Comparison of ENCODE assay signal across 8 cellular contexts in genomic region chr21:37220433-37220980, GRCh38. TPM values are rescaled to one million over a fixed set of nuclear protein-coding genes. Genes with fewer than 3 reads are reported as not detected.
DNase-seq lines count a peak whose midpoint lies in the region; ATAC-seq and TF ChIP-seq lines count a peak whose summit lies in the region.

No MANE protein-coding gene starts in this region.

- DNase-seq in AG08396 (ENCODE audit: low spot score) (peak; percentile 58), NCI-H2227 treated with DMSO at 0.1 percent for 48 hours (lab: John Stamatoyannopoulos, UW) (peak; percentile 75), activated T-helper 1 cell treated with Interleukin-2 at 50 U/mL for 16 hours (ENCODE audit: low read depth) (peak; percentile 17), fibroblast of the aortic adventitia (ENCODE audit: low read depth) (peak; percentile 61), neuronal stem cell (ENCODE audit: low spot score) (no peak), NCI-H226 (no peak)

- H2BK120ac ChIP-seq in neuronal stem cell (ENCODE audit: low read depth, low read length) = no peak overlapping the region

- H2AFZ ChIP-seq in neuronal stem cell (ENCODE audit: low read length) = no peak overlapping the region

- WGBS in neuronal stem cell (ENCODE audit: extremely low coverage in 2 of 2, insufficient read length in 2 of 2, insufficient replicate concordance in 1 of 2), 2 donors = no CpG with 5 or more reads among the region's 35 CpGs

- no peak overlapping the region for H2AK5ac ChIP-seq in neuronal stem cell (ENCODE audit: low read depth, low read length)

- H3K23ac ChIP-seq in neuronal stem cell (ENCODE audit: low read depth, low read length, poor library complexity) = no peak overlapping the region

- no peak overlapping the region for H4K8ac ChIP-seq in neuronal stem cell (ENCODE audit: low read depth, low read length)

- H3K4me1 ChIP-seq in neuronal stem cell (ENCODE audit: control insufficient read depth in 2 of 2, insufficient read depth in 1 of 2, low read depth in 1 of 2, low read length in 2 of 2) = no peaks in the 10 kb centered on the region

- H3K36me3 ChIP-seq in neuronal stem cell (replicated peaks in 1 of 2; ENCODE audit: control insufficient read depth in 2 of 2, insufficient read depth in 2 of 2, low read length in 2 of 2) = peaks cover 16 to 45% of the 10 kb centered on the region in 2 donors

- H3K27me3 ChIP-seq in neuronal stem cell (ENCODE audit: control insufficient read depth in 3 of 3, insufficient read depth in 3 of 3, low read depth in 1 of 3, low read length in 3 of 3) = no peaks in the 10 kb centered on the region

- no peak overlapping the region for H2BK15ac ChIP-seq in neuronal stem cell (ENCODE audit: low read length)

- H3K9me3 ChIP-seq in neuronal stem cell (replicated peaks in 1 of 2; ENCODE audit: control insufficient read depth in 2 of 2, insufficient read depth in 1 of 2, low read depth in 1 of 2, low read length in 2 of 2) = peaks cover 10 to 19% of the 10 kb centered on the region in 2 donors

- H3K4ac ChIP-seq in neuronal stem cell (ENCODE audit: low read length) = no peak overlapping the region

- no peaks in the 10 kb centered on the region for H3K79me1 ChIP-seq in neuronal stem cell (ENCODE audit: low read depth, low read length)

- H3K14ac ChIP-seq in neuronal stem cell (ENCODE audit: low read length) = peak overlapping the region; percentile 10

- no peak overlapping the region for H3K27ac ChIP-seq in neuronal stem cell (replicated peaks; ENCODE audit: low read length)

- H3K9ac ChIP-seq in neuronal stem cell (ENCODE audit: low read depth, low read length, poor library complexity) = peak overlapping the region; percentile 53

- H3K4me2 ChIP-seq in neuronal stem cell (ENCODE audit: insufficient read depth, low read length, poor library complexity, severe bottlenecking) = peak overlapping the region; percentile 51

- peak overlapping the region; percentile 92 for H3K18ac ChIP-seq in neuronal stem cell (ENCODE audit: low read length)

- peak; percentile 30 for TF ChIP-seq CTCF in fibroblast of the aortic adventitia (IDR thresholded peaks at IDR 0.05; ENCODE audit: insufficient read depth, low read length)

- no peak overlapping the region for H2BK12ac ChIP-seq in neuronal stem cell (ENCODE audit: low read length)

- no peak overlapping the region for H2BK5ac ChIP-seq in neuronal stem cell (ENCODE audit: low read length)

- no peak for TF ChIP-seq POLR2A in GM18505 (IDR thresholded peaks at IDR 0.05; ENCODE audit: borderline replicate concordance, extremely low read depth, insufficient read depth, insufficient read length)

- peak; percentile 35 for ATAC-seq in GM18505 (IDR thresholded peaks at IDR 0.05; ENCODE audit: unreplicated experiment)
- ATAC-seq in HG02885 (IDR thresholded peaks at IDR 0.05; ENCODE audit: poor library complexity, unreplicated experiment) = peak; percentile 40

- peak overlapping the region; percentile 71 for H3K4me3 ChIP-seq in fibroblast of the aortic adventitia (ENCODE audit: low read depth, low read length)
- H3K4me3 ChIP-seq in neuronal stem cell (ENCODE audit: low read length in 2 of 2) = peak overlapping the region in 1 of 2 donors; percentile 62

- no peak overlapping the region for H4K91ac ChIP-seq in neuronal stem cell (ENCODE audit: low read depth, low read length, poor library complexity)

RNA-seq across cellular contexts. Expression of gene VPS26C, which starts 46.6 kb away (rescaled TPM):
- total RNA-seq in fibroblast of the aortic adventitia (ENCODE audit: low replicate concordance) = 27.8 and 76.6 TPM in 2 replicates
- polyA plus RNA-seq in neuronal stem cell (2013, experiment 1 of 2) = 31.0 TPM
- polyA plus RNA-seq in neuronal stem cell (2013, experiment 2 of 2) = 30.0 TPM

Comparison
In these comparisons a context has a peak if more than half of its experiments do, and no peak if none do; other contexts are left out.
1. DNase-seq: peak in AG08396 (single experiment), NCI-H2227 treated with DMSO at 0.1 percent for 48 hours (single experiment), activated T-helper 1 cell treated with Interleukin-2 at 50 U/mL for 16 hours (single experiment) and fibroblast of the aortic adventitia (single experiment); none in neuronal stem cell (single experiment) and NCI-H226 (single experiment).